ENCODE assay signal across 22 cellular contexts in the genomic region with DNA sequence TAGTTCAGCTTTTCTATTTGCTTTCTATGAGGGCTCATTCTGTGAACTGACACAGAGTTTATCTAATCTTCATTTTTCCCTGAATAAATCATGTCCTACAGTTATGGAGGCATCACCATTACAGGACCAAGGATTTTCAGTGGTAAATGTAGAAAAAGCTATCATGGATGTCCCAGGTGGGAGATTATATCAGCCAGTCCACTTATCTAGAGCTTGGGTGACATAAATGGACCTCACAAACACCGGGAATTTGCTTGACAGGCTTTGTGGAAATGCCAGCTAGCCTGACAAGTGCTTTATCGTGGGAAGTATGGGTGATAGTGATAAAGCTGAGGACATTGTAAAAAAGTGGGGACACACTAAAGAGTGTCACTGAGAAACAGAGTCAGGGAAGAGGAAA.
DNase-seq lines count a peak whose midpoint lies in the region; ATAC-seq and TF ChIP-seq lines count a peak whose summit lies in the region.
"Had no signal": no experiment of that assay in that cellular context is flagged by ENCODE, and none has a peak within 500 bp of the region (broad histone marks: within the 10 kb centered on the region; RNA-seq: fewer than 3 reads in every experiment).

No MANE protein-coding gene starts in this region.

- H3K27ac ChIP-seq in GM23338 (ENCODE audit: low read depth) (no peak overlapping the region), neural cell (ENCODE audit: low read length) (peak overlapping the region; percentile 32), smooth muscle cell (ENCODE audit: low read depth) (no peak overlapping the region), thyroid gland (no peak overlapping the region)
- H3K27ac ChIP-seq: BLaER1 had no signal

- H3K9me3 Mint-ChIP-seq in GM23338 = no peaks in the 10 kb centered on the region

- no peak for TF ChIP-seq RAD21 in neural cell (conservative IDR thresholded peaks at IDR 0.05)

- H3K27me3 ChIP-seq in GM23338 (ENCODE audit: insufficient read depth) (no peaks in the 10 kb centered on the region), neural cell (ENCODE audit: insufficient read depth, low read depth, low read length) (no peaks in the 10 kb centered on the region), smooth muscle cell (ENCODE audit: low read depth) (no peaks in the 10 kb centered on the region), thyroid gland (no peaks in the 10 kb centered on the region)
- H3K27me3 ChIP-seq: BE2C, BLaER1 had no signal

- no peak overlapping the region for H3K4me2 ChIP-seq in GM23338
- no peak overlapping the region for H3K4me2 ChIP-seq in neural cell (ENCODE audit: low read length)
- H3K4me2 ChIP-seq in smooth muscle cell = no peak overlapping the region
- H3K4me2 ChIP-seq: BLaER1 had no signal

- no peak overlapping the region for H3K27ac Mint-ChIP-seq in GM23338
- H3K27ac Mint-ChIP-seq: CD14-positive monocyte; CD4-positive, alpha-beta memory T cell; CD4-positive, CD25-positive, alpha-beta regulatory T cell had no signal

- no peaks in the 10 kb centered on the region for H4K20me1 ChIP-seq in GM23338 (replicated peaks; ENCODE audit: insufficient read depth)
- no peaks in the 10 kb centered on the region for H4K20me1 ChIP-seq in neural cell (ENCODE audit: insufficient read depth)
- no peaks in the 10 kb centered on the region for H4K20me1 ChIP-seq in smooth muscle cell (ENCODE audit: low read depth)
- H4K20me1 ChIP-seq: BLaER1 had no signal

- no peaks in the 10 kb centered on the region for H3K9me2 ChIP-seq in GM23338 (ENCODE audit: insufficient read depth)
- no peaks in the 10 kb centered on the region for H3K9me2 ChIP-seq in neural cell (ENCODE audit: insufficient read depth, low read length)

- H3K36me3 ChIP-seq in GM23338 (ENCODE audit: insufficient read depth) (no peaks in the 10 kb centered on the region), neural cell (ENCODE audit: insufficient read depth, low read length) (no peaks in the 10 kb centered on the region), smooth muscle cell (ENCODE audit: low read depth) (no peaks in the 10 kb centered on the region), thyroid gland (no peaks in the 10 kb centered on the region)
- H3K36me3 ChIP-seq: BE2C, BLaER1 had no signal

- TF ChIP-seq CTCF in GM23338 (conservative IDR thresholded peaks at IDR 0.05; ENCODE audit: low read depth in 2 of 2) (no peak), neural cell (IDR thresholded peaks at IDR 0.05; ENCODE audit: poor library complexity, severe bottlenecking) (no peak), smooth muscle cell (IDR thresholded peaks at IDR 0.05; ENCODE audit: borderline replicate concordance, insufficient read depth, poor library complexity, severe bottlenecking) (no peak), thyroid gland (IDR thresholded peaks at IDR 0.05) (no peak)

- peak overlapping the region; percentile 73; the same call in 1 of the 2 replicates for H2AFZ ChIP-seq in GM23338
- no peak overlapping the region for H2AFZ ChIP-seq in neural cell (ENCODE audit: low read depth, low read length)
- H2AFZ ChIP-seq in smooth muscle cell (ENCODE audit: low read depth) = peak overlapping the region; percentile 4

- peaks cover 2% of the 10 kb centered on the region for H3K27me3 Mint-ChIP-seq in GM23338 (ENCODE audit: insufficient read depth, low read depth, poor library complexity)
- H3K27me3 Mint-ChIP-seq: CD4-positive, alpha-beta memory T cell; CD4-positive, CD25-positive, alpha-beta regulatory T cell; CD8-positive, alpha-beta memory T cell had no signal

- no peaks in the 10 kb centered on the region for H3K79me2 ChIP-seq in GM23338 (replicated peaks; ENCODE audit: insufficient read depth)
- H3K79me2 ChIP-seq in neural cell (replicated peaks; ENCODE audit: insufficient read depth, low read length) = no peaks in the 10 kb centered on the region
- no peaks in the 10 kb centered on the region for H3K79me2 ChIP-seq in smooth muscle cell (ENCODE audit: low read depth)

- no peaks in the 10 kb centered on the region for H3K36me3 Mint-ChIP-seq in GM23338 (ENCODE audit: low read depth)
- H3K36me3 Mint-ChIP-seq: CD14-positive monocyte; CD4-positive, alpha-beta memory T cell; CD4-positive, CD25-positive, alpha-beta regulatory T cell; CD8-positive, alpha-beta memory T cell had no signal

- H3K4me1 ChIP-seq in GM23338 (ENCODE audit: insufficient read depth) (no peaks in the 10 kb centered on the region), smooth muscle cell (ENCODE audit: low read depth) (no peaks in the 10 kb centered on the region), thyroid gland (no peaks in the 10 kb centered on the region)
- H3K4me1 ChIP-seq: BE2C, BLaER1 had no signal

- H3K9ac ChIP-seq in neural cell (ENCODE audit: low read length) (no peak overlapping the region), smooth muscle cell (ENCODE audit: low read depth) (no peak overlapping the region)
- H3K9ac ChIP-seq: BLaER1 had no signal

- WGBS in smooth muscle cell (ENCODE audit: low lambda C conversion rate) = 60% methylated on average over 2 of the region's 2 CpGs
- 65 to 76% methylated on average over 2 of the region's 2 CpGs for WGBS in thyroid gland, 2 donors

- H3K4me3 Mint-ChIP-seq in GM23338 = no peak overlapping the region
- H3K4me3 Mint-ChIP-seq: CD14-positive monocyte; CD4-positive, alpha-beta memory T cell; CD4-positive, CD25-positive, alpha-beta regulatory T cell; CD8-positive, alpha-beta memory T cell had no signal

- DNase-seq in GM23338 (ENCODE audit: low spot score) (no peak), SK-N-DZ (ENCODE audit: low spot score) (peak; percentile 75), smooth muscle cell (lab: John Stamatoyannopoulos, UW; ENCODE audit: unreplicated experiment) (no peak), Right ventricle myocardium superior (no peak), thyroid gland (no peak)
- DNase-seq: 8988T; ACHN; BE2C; C1 segment of cervical spinal cord; CD4-positive, alpha-beta memory T cell; CD4-positive, CD25-positive, alpha-beta regulatory T cell; CD8-positive, alpha-beta memory T cell; COR-L47; DMS79; DND-41; EL; GDM1 had no signal

- no peak overlapping the region for H3K4me3 ChIP-seq in GM23338
- no peak overlapping the region for H3K4me3 ChIP-seq in neural cell (ENCODE audit: low read length)
- H3K4me3 ChIP-seq in smooth muscle cell = no peak overlapping the region
- H3K4me3 ChIP-seq in thyroid gland (replicated peaks in 1 of 3) = no peak overlapping the region
- H3K4me3 ChIP-seq: BLaER1, GM12878 had no signal

- no peaks in the 10 kb centered on the region for H3K4me1 Mint-ChIP-seq in GM23338
- H3K4me1 Mint-ChIP-seq: CD14-positive monocyte; CD4-positive, alpha-beta memory T cell; CD4-positive, CD25-positive, alpha-beta regulatory T cell; CD8-positive, alpha-beta memory T cell had no signal

- ATAC-seq in GM23338 (no peak), Right ventricle myocardium superior (ENCODE audit: poor library complexity) (no peak), GM21447 (IDR thresholded peaks at IDR 0.05; ENCODE audit: unreplicated experiment) (no peak)
- ATAC-seq: GM12878 had no signal

- peak; percentile 79 for TF ChIP-seq EP300 in neural cell (conservative IDR thresholded peaks at IDR 0.05; ENCODE audit: poor library complexity, severe bottlenecking)

- TF ChIP-seq POLR2A in thyroid gland (IDR thresholded peaks at IDR 0.05) = no peak

- H3F3A ChIP-seq in GM23338 (replicated peaks; ENCODE audit: low read depth) = no peaks in the 10 kb centered on the region
- H3F3A ChIP-seq in neural cell (ENCODE audit: insufficient read depth, low read length, poor library complexity, severe bottlenecking) = no peaks in the 10 kb centered on the region
- no peaks in the 10 kb centered on the region for H3F3A ChIP-seq in smooth muscle cell (ENCODE audit: low read depth)

- intact Hi-C loops in Right ventricle myocardium superior (cut with DNase I) = no loop called here
- intact Hi-C loops in thyroid gland (cut with DNase I) = no loop called here

- H3K9me3 ChIP-seq in neural cell (ENCODE audit: low read length) = no peaks in the 10 kb centered on the region
- H3K9me3 ChIP-seq in smooth muscle cell (replicated peaks; ENCODE audit: low read depth) = no peaks in the 10 kb centered on the region
- no peaks in the 10 kb centered on the region for H3K9me3 ChIP-seq in thyroid gland
- H3K9me3 ChIP-seq: BE2C, BLaER1 had no signal

TF ChIP-seq in GM23338, 12 proteins besides CTCF, POLR2A, EP300 and RAD21 (continues in another document):
- no peak for TF ChIP-seq JUNB (IDR thresholded peaks at IDR 0.05; ENCODE audit: unreplicated experiment)
- no peak for TF ChIP-seq EZH2phosphoT487 (IDR thresholded peaks at IDR 0.05; ENCODE audit: unreplicated experiment)
- no peak for TF ChIP-seq EZH2 (IDR thresholded peaks at IDR 0.05; ENCODE audit: low read depth, unreplicated experiment)
- TF ChIP-seq ZNF114 (CRISPR knock-in tag; IDR thresholded peaks at IDR 0.05) = no peak
- TF ChIP-seq STAT1 (IDR thresholded peaks at IDR 0.05; ENCODE audit: unreplicated experiment) = no peak
- TF ChIP-seq POLR2AphosphoS5 (IDR thresholded peaks at IDR 0.05; ENCODE audit: low read depth) = no peak
- no peak for TF ChIP-seq CREB1 (CRISPR knock-in tag; IDR thresholded peaks at IDR 0.05; ENCODE audit: low read depth)
- no peak for TF ChIP-seq ZNF331 (CRISPR knock-in tag; IDR thresholded peaks at IDR 0.05; ENCODE audit: low read depth)

TF ChIP-seq in neural cell, 6 proteins besides CTCF, POLR2A, EP300 and RAD21 (continues in another document):
- TF ChIP-seq REST (IDR thresholded peaks at IDR 0.05; ENCODE audit: borderline replicate concordance) (peak; percentile 77), MXI1 (conservative IDR thresholded peaks at IDR 0.05; ENCODE audit: poor library complexity, severe bottlenecking) (no peak)
